Comparison of ENCODE assay signal across 29 cellular contexts in genomic region chr6:99711925-99712324, GRCh38.
"Had no signal": no experiment of that assay in that cellular context is flagged by ENCODE, and none has a peak within 500 bp of the region (broad histone marks: within the 10 kb centered on the region; RNA-seq: fewer than 3 reads in every experiment).

No MANE protein-coding gene starts in this region.

- H3K27ac ChIP-seq: coronary artery, esophagus muscularis mucosa, foreskin keratinocyte, gastroesophageal sphincter, heart left ventricle, hepatocyte, neural progenitor cell, prostate gland, right atrium auricular region, stomach, thyroid gland had no signal

- H3K9ac ChIP-seq: neural progenitor cell had no signal

- DNase-seq: dermis blood vessel endothelial cell; effector memory CD4-positive, alpha-beta T cell; foreskin keratinocyte; heart left ventricle; kidney; mesenchymal stem cell; mucosa of descending colon; naive B cell; nucleus accumbens; stimulated activated CD4-positive, alpha-beta T cell treated with anti-CD3 and anti-CD28 coated beads, Interleukin-12 subunit alpha, Interleukin-12 subunit beta, amount 100 ng/mL, for 4 hours; stimulated activated CD4-positive, alpha-beta T cell treated with anti-CD3 and anti-CD28 coated beads, Interleukin-1b, Interleukin-23, amount 100 ng/mL, for 48 hours; stimulated activated CD4-positive, alpha-beta T cell treated with anti-CD3 and anti-CD28 coated beads, Interleukin-4, amount 100 ng/mL, for 1 hour; stimulated activated CD8-positive, alpha-beta memory T cell treated with anti-CD3 and anti-CD28 coated beads, Interleukin-4, amount 100 ng/mL, for 48 hours; stimulated activated naive CD4-positive, alpha-beta T cell; stomach; thyroid gland; trophoblast cell had no signal

- H3K4me3 Mint-ChIP-seq: mesothelial cell of epicardium; naive B cell; natural killer cell treated with Interleukin-12 subunit alpha and Interleukin-12 subunit beta and Interleukin-15 and Interleukin-18, amount 100 ng/mL, for 72 hours; neural progenitor cell had no signal

- H3K4me3 ChIP-seq: coronary artery, esophagus muscularis mucosa, gastroesophageal sphincter, heart left ventricle, hepatocyte, mucosa of descending colon, neural progenitor cell, prostate gland, right atrium auricular region, smooth muscle cell, stomach, thyroid gland had no signal

- H3K36me3 ChIP-seq: esophagus muscularis mucosa, gastroesophageal sphincter, heart left ventricle, neural progenitor cell, prostate gland, right atrium auricular region, stomach, thyroid gland had no signal

- H3K79me2 ChIP-seq: hepatocyte had no signal

- H3K27me3 ChIP-seq: esophagus muscularis mucosa, foreskin keratinocyte, gastroesophageal sphincter, heart left ventricle, hepatocyte, neural progenitor cell, right atrium auricular region, stomach, thyroid gland had no signal

- H3K4me2 ChIP-seq: hepatocyte, neural progenitor cell, smooth muscle cell had no signal

- ATAC-seq: foreskin keratinocyte; gastroesophageal sphincter; heart left ventricle; left lobe of liver; mucosa of descending colon; natural killer cell treated with Interleukin-12 subunit alpha and Interleukin-12 subunit beta and Interleukin-15 and Interleukin-18, amount 100 ng/mL, for 72 hours; sciatic nerve had no signal

- H3K36me3 Mint-ChIP-seq: mesothelial cell of epicardium; natural killer cell treated with Interleukin-12 subunit alpha and Interleukin-12 subunit beta and Interleukin-15 and Interleukin-18, amount 100 ng/mL, for 72 hours; neural progenitor cell had no signal

- H2AFZ ChIP-seq: hepatocyte, neural progenitor cell had no signal

- H3K9me3 ChIP-seq: mucosa of descending colon, prostate gland, thyroid gland had no signal

- H3K27ac Mint-ChIP-seq: mesothelial cell of epicardium; natural killer cell treated with Interleukin-12 subunit alpha and Interleukin-12 subunit beta and Interleukin-15 and Interleukin-18, amount 100 ng/mL, for 72 hours; neural progenitor cell had no signal

- H3K4me1 Mint-ChIP-seq: mesothelial cell of epicardium, naive B cell, neural progenitor cell had no signal
